9 cellular contexts compared by ENCODE assay signal in the genomic region with DNA sequence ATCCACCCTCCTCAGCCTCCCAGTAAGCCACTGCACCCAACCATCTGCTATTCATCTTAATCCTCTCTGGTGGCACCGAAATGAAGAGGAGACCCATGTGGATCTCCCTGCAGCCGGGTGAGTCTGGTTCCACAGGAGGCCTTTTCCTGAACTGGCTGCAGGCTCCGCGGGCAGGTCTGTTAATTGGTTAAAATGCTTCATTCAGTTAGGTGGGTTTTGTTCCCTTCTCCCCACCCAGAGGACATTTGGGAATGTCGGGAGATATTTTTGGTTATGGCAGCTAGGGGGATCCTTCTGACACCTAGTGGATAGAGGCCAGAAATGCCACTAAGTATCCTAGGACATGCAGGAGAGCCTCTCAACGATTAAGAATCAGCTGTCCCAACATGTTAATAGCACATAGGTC. TPM values are rescaled to one million over a fixed set of nuclear protein-coding genes. Genes with fewer than 3 reads are reported as not detected.
A peak's percentile ranks its signal among the peaks of the same experiment; 100 is the strongest.
DNase-seq lines count a peak whose midpoint lies in the region; ATAC-seq, FAIRE-seq and TF ChIP-seq lines count a peak whose summit lies in the region.
"Had no signal": no experiment of that assay in that cellular context is flagged by ENCODE, and none has a peak within 500 bp of the region (broad histone marks: within the 10 kb centered on the region; RNA-seq: fewer than 3 reads in every experiment).

No MANE protein-coding gene starts in this region.

- no peaks in the 10 kb centered on the region for H3K27me3 ChIP-seq in H1 (replicated peaks in 1 of 4; ENCODE audit: control insufficient read depth in 3 of 4, extremely low read depth in 1 of 4, insufficient read depth in 3 of 4, low read length in 3 of 4)

- H3K4me1 ChIP-seq in H1 (replicated peaks in 1 of 4; ENCODE audit: control insufficient read depth in 3 of 4, insufficient read depth in 4 of 4, low read length in 3 of 4), result no peaks in the 10 kb centered on the region

- TF ChIP-seq EP300 in H1 (IDR thresholded peaks at IDR 0.05; ENCODE audit: borderline replicate concordance in 1 of 2, low read depth in 2 of 2, low read length in 2 of 2), result no peak

- no peak for FAIRE-seq in H1 (lab: Jason Lieb, UNC)
- FAIRE-seq: endometrium had no signal

- H3K36me3 Mint-ChIP-seq in neural crest cell (ENCODE audit: low read depth), result no peaks in the 10 kb centered on the region

- TF ChIP-seq CTCF in GM12874 (IDR thresholded peaks at IDR 0.05; ENCODE audit: insufficient read depth, low read depth, low read length), result peak; percentile 43; the same call in 1 of the 2 replicates
- peak in 2 of 3 experiments; percentile 68 to 90; a peak in 3 of 4 replicates for TF ChIP-seq CTCF in H1 (IDR thresholded peaks at IDR 0.05; ENCODE audit: control extremely low read depth in 1 of 3, insufficient read depth in 1 of 3, low read depth in 1 of 3, low read length in 3 of 3)
- TF ChIP-seq CTCF in neural crest cell (conservative IDR thresholded peaks at IDR 0.05), result peak; percentile 67

- H4K91ac ChIP-seq in H1 (replicated peaks; ENCODE audit: insufficient read length, low read length), result no peak overlapping the region

- no peak overlapping the region for H3K4me2 ChIP-seq in H1 (ENCODE audit: insufficient read depth in 1 of 2, low read depth in 2 of 2, low read length in 2 of 2)

- H4K20me1 ChIP-seq in H1 (replicated peaks in 1 of 2; ENCODE audit: control insufficient read depth in 1 of 2, insufficient read depth in 2 of 2, low read length in 2 of 2), result peaks cover 2 to 5% of the 10 kb centered on the region in 2 experiments

- peak; percentile 54 to 63 for TF ChIP-seq RAD21 in H1 (IDR thresholded peaks at IDR 0.05 in 1 of 2, conservative IDR thresholded peaks at IDR 0.05 in 1 of 2; ENCODE audit: low read depth in 2 of 2, low read length in 2 of 2)

- no peak overlapping the region for H3K9ac ChIP-seq in H1 (replicated peaks in 1 of 4; ENCODE audit: extremely low read depth in 1 of 4, low read depth in 3 of 4, low read length in 3 of 4)

- no peak overlapping the region for H3K4me3 Mint-ChIP-seq in neural crest cell

- H3K27me3 Mint-ChIP-seq in neural crest cell (ENCODE audit: low read depth), result peaks cover 2% of the 10 kb centered on the region

- no peak overlapping the region for H2BK20ac ChIP-seq in H1 (ENCODE audit: low read length)

- TF ChIP-seq POLR2A in H1 (IDR thresholded peaks at IDR 0.05; ENCODE audit: control extremely low read depth in 1 of 2, low read depth in 2 of 2, low read length in 2 of 2), result no peak

- no peak overlapping the region for H4K5ac ChIP-seq in H1 (ENCODE audit: insufficient read length, low read depth, low read length)

- no peak overlapping the region for H2BK5ac ChIP-seq in H1 (ENCODE audit: low read depth, low read length)

- peaks cover 4% of the 10 kb centered on the region for H3K4me1 Mint-ChIP-seq in neural crest cell

- H3K4me3 ChIP-seq in H1 (ENCODE audit: extremely low read depth in 1 of 4, insufficient read depth in 2 of 4, low read depth in 3 of 4, low read length in 4 of 4), result no peak overlapping the region

- H3K14ac ChIP-seq in H1 (ENCODE audit: insufficient read length), result no peak overlapping the region

- no peak overlapping the region for H4K8ac ChIP-seq in H1 (ENCODE audit: extremely low read depth, insufficient read depth, low read length)

- no peaks in the 10 kb centered on the region for H3K23me2 ChIP-seq in H1 (ENCODE audit: low read depth, low read length)

- no peak overlapping the region for H2BK12ac ChIP-seq in H1 (ENCODE audit: low read depth, low read length)

- in situ Hi-C loops in ACHN (cut with HindIII; ENCODE audit: low pct_ligation_motif_present, low pct_unique_long_range_greater_than_20kb, low sequenced_read_pairs), result no loop called here

- peaks cover 0 to 32% of the 10 kb centered on the region in 2 experiments; a peak in 2 of 4 replicates for H3K79me2 ChIP-seq in H1 (ENCODE audit: control insufficient read depth in 1 of 2, insufficient read depth in 2 of 2, low read length in 2 of 2)

- ATAC-seq in HG03460 (IDR thresholded peaks at IDR 0.05; ENCODE audit: unreplicated experiment), result no peak

- H3K18ac ChIP-seq in H1 (ENCODE audit: extremely low read depth, low read length), result no peak overlapping the region

- no peak overlapping the region for H3K27ac ChIP-seq in H1 (ENCODE audit: low read depth, low read length)

- CTCF ChIA-PET in H1 (lab: Charles Lee; ENCODE audit: partially characterized antibody), result interaction anchor here (0.6 to 7.4 kb wide), 32 partner anchors 8 to 1636 kb away, joined by 3 to 81 read pairs (median 4); a partner anchor contains a TSS

- peaks cover 6% of the 10 kb centered on the region; the same call in 1 of the 2 replicates for H3K79me1 ChIP-seq in H1 (ENCODE audit: low read depth, low read length)

- H3K27ac Mint-ChIP-seq in neural crest cell (ENCODE audit: unreplicated experiment), result no peak overlapping the region

- H2BK120ac ChIP-seq in H1 (replicated peaks; ENCODE audit: low read depth, low read length), result no peak overlapping the region

- H3K23ac ChIP-seq in H1 (ENCODE audit: insufficient read length), result no peak overlapping the region

- 88% methylated on average over 6 of the region's 6 CpGs; no CpG with 5 or more reads in 1 of the 2 experiments for WGBS in H1 (ENCODE audit: extremely low coverage in 1 of 2, insufficient coverage in 1 of 2, insufficient read length in 1 of 2, insufficient replicate concordance in 2 of 2, low coverage in 1 of 2, low lambda C conversion rate in 2 of 2, missing lambda C conversion rate in 1 of 2), 2 experiments

- no peaks in the 10 kb centered on the region for H3K9me3 Mint-ChIP-seq in neural crest cell

- POLR2A ChIA-PET in H1 (lab: Charles Lee; ENCODE audit: partially characterized antibody), result interaction anchor here (0.7 to 26.3 kb wide), 10 partner anchors 10 to 81 kb away, joined by 3 to 490 read pairs (median 6); a partner anchor contains a TSS

- H3K9me3 ChIP-seq in H1 (ENCODE audit: insufficient read depth in 2 of 2, low read depth in 1 of 2, low read length in 1 of 2), result no peaks in the 10 kb centered on the region

- DNase-seq in ACHN, result peak; percentile 69
- peak; percentile 31 for DNase-seq in NCI-H774 (lab: John Stamatoyannopoulos, UW)
- DNase-seq in H1 (ENCODE audit: low read depth in 1 of 2, low spot score in 2 of 2), result no peak
- DNase-seq in neural crest cell (ENCODE audit: low read depth, low spot score), result no peak
- no peak for DNase-seq in UCSD-AML1 (lab: John Stamatoyannopoulos, UW; ENCODE audit: unreplicated experiment)
- DNase-seq in stimulated activated CD4-positive, alpha-beta T cell treated with anti-CD3 and anti-CD28 coated beads, Interleukin-4, amount 100 ng/mL, for 24 hours, result no peak

- no peak overlapping the region for H3K56ac ChIP-seq in H1 (replicated peaks; ENCODE audit: insufficient read length, low read depth, low read length)

- no peak overlapping the region for H3K4ac ChIP-seq in H1 (replicated peaks; ENCODE audit: insufficient read length, low read depth, low read length)

- H2AK5ac ChIP-seq in H1 (ENCODE audit: low read depth, low read length), result no peak overlapping the region

- H2AFZ ChIP-seq in H1 (ENCODE audit: low read length), result no peak overlapping the region

- H2BK15ac ChIP-seq in H1 (ENCODE audit: low read length), result no peak overlapping the region

- H3K36me3 ChIP-seq in H1 (ENCODE audit: control insufficient read depth in 2 of 4, insufficient read depth in 4 of 4, low read length in 3 of 4), result peaks cover 26 to 77% (median 41%) of the 10 kb centered on the region in 4 experiments

TF ChIP-seq in H1, 55 proteins besides CTCF, POLR2A, EP300 and RAD21 (continues in another document):
- TF ChIP-seq YY1 (IDR thresholded peaks at IDR 0.05; ENCODE audit: low read depth, low read length) (no peak), SIRT6 (IDR thresholded peaks at IDR 0.05; ENCODE audit: low read length) (no peak), JUN (IDR thresholded peaks at IDR 0.05; ENCODE audit: low read depth, low read length) (no peak), MAFK (IDR thresholded peaks at IDR 0.05; ENCODE audit: low read depth, low read length) (no peak), TAF1 (IDR thresholded peaks at IDR 0.05; ENCODE audit: low read depth, low read length) (no peak), ASH2L (IDR thresholded peaks at IDR 0.05; ENCODE audit: low read length) (no peak), TAF7 (optimal IDR thresholded peaks at IDR 0.05; ENCODE audit: borderline replicate concordance, low read depth, low read length) (no peak)

RNA-seq across cellular contexts. Expression of a gene that starts 16.7 kb away (rescaled TPM):
- total RNA-seq in H1 (2021; fragmentation: NEBNext Ultra II Directional; extraction: Animal tissue kit (Norgen Biotek cat#: 25700)), result not detected in 2 replicates
- not detected in 2 replicates for polyA plus RNA-seq in H1 (2011; rRNA removed)
- polyA plus RNA-seq in H1 (2011; cell fraction: cytosol; rRNA removed), result not detected
- not detected for polyA plus RNA-seq in H1 (2011; cell fraction: nucleus; rRNA removed)
- polyA plus RNA-seq in H1 (2012, experiment 1 of 2), result 4.4 to 8.4 TPM (median 5.1 TPM) in 4 replicates
- polyA plus RNA-seq in H1 (2012, experiment 2 of 2), result 2.9 TPM
- not detected for polyA plus RNA-seq in H1 (2013, experiment 1 of 2)
- polyA plus RNA-seq in H1 (2013, experiment 2 of 2), result not detected
- not detected in 2 replicates for polyA minus RNA-seq in H1 (2011; rRNA and poly(A)+ RNA removed)
- not detected for polyA minus RNA-seq in H1 (2011; cell fraction: cytosol; rRNA and poly(A)+ RNA removed)
- polyA minus RNA-seq in H1 (2011; cell fraction: nucleus; rRNA and poly(A)+ RNA removed), result not detected
- not detected in 2 replicates for total RNA-seq in neural crest cell

RNA-seq across cellular contexts. Expression of a gene that starts 48.9 kb away (rescaled TPM):
- total RNA-seq in H1 (2021; fragmentation: NEBNext Ultra II Directional; extraction: Animal tissue kit (Norgen Biotek cat#: 25700)), result not detected in 2 replicates
- polyA plus RNA-seq in H1 (2011; rRNA removed), result not detected in 2 replicates
- not detected for polyA plus RNA-seq in H1 (2011; cell fraction: cytosol; rRNA removed)
- not detected for polyA plus RNA-seq in H1 (2011; cell fraction: nucleus; rRNA removed)
- polyA plus RNA-seq in H1 (2012, experiment 1 of 2), result not detected in 4 replicates
- not detected for polyA plus RNA-seq in H1 (2012, experiment 2 of 2)
- polyA plus RNA-seq in H1 (2013, experiment 1 of 2), result not detected
- not detected for polyA plus RNA-seq in H1 (2013, experiment 2 of 2)
- 0.09 TPM in 1 of 2 replicates, not detected in the other for polyA minus RNA-seq in H1 (2011; rRNA and poly(A)+ RNA removed)
- polyA minus RNA-seq in H1 (2011; cell fraction: cytosol; rRNA and poly(A)+ RNA removed), result not detected
- polyA minus RNA-seq in H1 (2011; cell fraction: nucleus; rRNA and poly(A)+ RNA removed), result not detected
- total RNA-seq in neural crest cell, result not detected in 2 replicates

RNA-seq across cellular contexts. Expression of a gene that starts 50.1 kb away (rescaled TPM):
- 102 and 106 TPM in 2 replicates for total RNA-seq in H1 (2021; fragmentation: NEBNext Ultra II Directional; extraction: Animal tissue kit (Norgen Biotek cat#: 25700))
- polyA plus RNA-seq in H1 (2011; rRNA removed), result 89.0 and 119 TPM in 2 replicates
- polyA plus RNA-seq in H1 (2011; cell fraction: cytosol; rRNA removed), result 91.7 TPM
- polyA plus RNA-seq in H1 (2011; cell fraction: nucleus; rRNA removed), result 116 TPM
- polyA plus RNA-seq in H1 (2012, experiment 1 of 2), result 90.0 to 121 TPM (median 112 TPM) in 4 replicates
- polyA plus RNA-seq in H1 (2012, experiment 2 of 2), result 101 TPM
- 129 TPM for polyA plus RNA-seq in H1 (2013, experiment 1 of 2)
- polyA plus RNA-seq in H1 (2013, experiment 2 of 2), result 122 TPM
- polyA minus RNA-seq in H1 (2011; rRNA and poly(A)+ RNA removed), result 70.3 and 84.6 TPM in 2 replicates
- polyA minus RNA-seq in H1 (2011; cell fraction: cytosol; rRNA and poly(A)+ RNA removed), result 86.7 TPM
- polyA minus RNA-seq in H1 (2011; cell fraction: nucleus; rRNA and poly(A)+ RNA removed), result 53.3 TPM
- total RNA-seq in neural crest cell, result 77.3 and 79.5 TPM in 2 replicates

Comparison
In these comparisons a context has a peak if more than half of its experiments do, and no peak if none do; other contexts are left out.
1. DNase-seq: peak in ACHN (single experiment) and NCI-H774 (single experiment); none in H1 (0 of 2), neural crest cell (single experiment), UCSD-AML1 (single experiment) and stimulated activated CD4-positive, alpha-beta T cell treated with anti-CD3 and anti-CD28 coated beads, Interleukin-4, amount 100 ng/mL, for 24 hours (single experiment).
2. Peak in every context shown above with its lines, with median percentiles within 50 percentile points of each other: CTCF ChIP-seq.